18 cellular contexts compared by ENCODE assay signal in the genomic region with DNA sequence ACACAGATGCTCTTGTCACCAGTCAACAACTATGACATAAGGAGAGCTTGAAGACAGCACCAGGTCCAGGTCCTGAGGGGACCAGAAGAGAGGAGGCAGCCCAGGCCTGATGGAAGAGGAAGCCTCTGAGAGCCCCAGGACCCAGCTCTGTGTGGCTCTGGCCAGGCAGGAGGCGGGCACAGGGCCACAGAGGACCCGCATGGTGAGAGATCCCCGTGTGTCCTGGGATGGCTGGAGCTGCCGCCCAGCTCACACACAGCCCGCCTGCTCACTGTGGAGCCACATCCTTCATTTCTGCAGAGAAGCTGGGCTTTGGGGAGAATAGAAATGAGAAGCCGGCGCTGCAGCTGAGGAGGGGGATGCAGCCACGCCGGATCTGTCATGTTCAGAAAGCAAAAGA.
DNase-seq lines count a peak whose midpoint lies in the region; ATAC-seq, FAIRE-seq and TF ChIP-seq lines count a peak whose summit lies in the region.
"Had no signal": no experiment of that assay in that cellular context is flagged by ENCODE, and none has a peak within 500 bp of the region (broad histone marks: within the 10 kb centered on the region; RNA-seq: fewer than 3 reads in every experiment).

No MANE protein-coding gene starts in this region.

- H3K27me3 ChIP-seq in Panc1 (ENCODE audit: control insufficient read depth, insufficient read depth, low read length) (no peaks in the 10 kb centered on the region), neural cell (ENCODE audit: insufficient read depth, low read depth, low read length) (no peaks in the 10 kb centered on the region), esophagus muscularis mucosa (peaks cover 0 to 5% (median 0%) of the 10 kb centered on the region in 4 donors)

- H3K36me3 ChIP-seq in Panc1 (ENCODE audit: control insufficient read depth, insufficient read depth, low read length) (no peaks in the 10 kb centered on the region), neural cell (ENCODE audit: insufficient read depth, low read length) (no peaks in the 10 kb centered on the region), kidney (ENCODE audit: control insufficient read depth in 1 of 2, insufficient read depth in 2 of 2, low read length in 2 of 2) (no peaks in the 10 kb centered on the region), esophagus muscularis mucosa (no peaks in the 10 kb centered on the region)

- H3K4me3 ChIP-seq in Panc1 (ENCODE audit: low read depth in 2 of 2, low read length in 2 of 2), result no peak overlapping the region
- no peak overlapping the region for H3K4me3 ChIP-seq in coronary artery
- H3K4me3 ChIP-seq in neural cell (ENCODE audit: low read length), result no peak overlapping the region
- no peak overlapping the region for H3K4me3 ChIP-seq in kidney (ENCODE audit: low read length in 2 of 2)
- H3K4me3 ChIP-seq in esophagus muscularis mucosa, result no peak overlapping the region

- CTCF ChIA-PET in Panc1 (lab: Charles Lee), result no interaction called here

- H3K9ac ChIP-seq in neural cell (ENCODE audit: low read length) (peak overlapping the region; percentile 29), kidney (ENCODE audit: low read length in 2 of 2) (no peak overlapping the region)

- BruUV-seq in Panc1 (replicated peaks; lab: Mats Ljungman, UMichigan), result no TSS peak

- intact Hi-C loops in Panc1 (cut with micrococcal nuclease; ENCODE audit: unreplicated experiment), result no loop called here
- intact Hi-C loops in kidney (cut with DNase I), result no loop called here
- intact Hi-C loops in esophagus muscularis mucosa (cut with DNase I), result no loop called here

- H3K27ac ChIP-seq in Panc1 (ENCODE audit: low read length) (no peak overlapping the region), coronary artery (no peak overlapping the region), neural cell (ENCODE audit: low read length) (peak overlapping the region; percentile 11), kidney (ENCODE audit: low read depth in 2 of 2, low read length in 2 of 2) (no peak overlapping the region), esophagus muscularis mucosa (replicated peaks in 1 of 4) (no peak overlapping the region)
- H3K27ac ChIP-seq: C4-2B, HL-60 had no signal

- no peak for TF ChIP-seq EP300 in neural cell (conservative IDR thresholded peaks at IDR 0.05; ENCODE audit: poor library complexity, severe bottlenecking)
- TF ChIP-seq EP300 in esophagus muscularis mucosa (IDR thresholded peaks at IDR 0.05), result no peak

- FAIRE-seq in kidney (lab: Jason Lieb, UNC), result no peak
- FAIRE-seq: A204.1, D721Med, G401.6, GM12891, GM19239 had no signal

- H3K4me3 Mint-ChIP-seq in stimulated activated naive B cell treated with anti-CD40 and anti-IgM and Interleukin-4, amounts not matched to agents 10 μg/mL and 1 μg/mL and 100 μg/mL, for 72 hours, result no peak overlapping the region
- H3K4me3 Mint-ChIP-seq in activated naive CD8-positive, alpha-beta T cell treated with anti-CD3 and anti-CD28 coated beads, Interleukin-2, amount 50 U/mL, for 24 hours, result no peak overlapping the region
- H3K4me3 Mint-ChIP-seq: CD4-positive, alpha-beta T cell had no signal

- H3K9me3 ChIP-seq in Panc1 (ENCODE audit: control insufficient read depth, insufficient read depth, low read depth, low read length) (no peaks in the 10 kb centered on the region), neural cell (ENCODE audit: low read length) (no peaks in the 10 kb centered on the region), kidney (ENCODE audit: control insufficient read depth in 1 of 2, low read length in 2 of 2) (no peaks in the 10 kb centered on the region), esophagus muscularis mucosa (no peaks in the 10 kb centered on the region)
- H3K9me3 ChIP-seq: Caco-2 had no signal

- DNase-seq in Panc1 (ENCODE audit: low read depth, low spot score), result no peak
- peak; percentile 29 for DNase-seq in coronary artery (ENCODE audit: low spot score)
- no peak for DNase-seq in stimulated activated naive B cell treated with anti-CD40 and anti-IgM and Interleukin-4, amounts not matched to agents 10 μg/mL and 1 μg/mL and 100 μg/mL, for 72 hours
- DNase-seq in kidney, result no peak
- no peak for DNase-seq in activated naive CD8-positive, alpha-beta T cell treated with anti-CD3 and anti-CD28 coated beads, Interleukin-2, amount 50 U/mL, for 24 hours
- DNase-seq in esophagus muscularis mucosa (ENCODE audit: extremely low spot score), result no peak
- DNase-seq: ACHN; Caco-2; CD4-positive, alpha-beta T cell; HCEC 1CT had no signal

- no peaks in the 10 kb centered on the region for H3K9me2 ChIP-seq in neural cell (ENCODE audit: insufficient read depth, low read length)

- no peaks in the 10 kb centered on the region for H3K36me3 Mint-ChIP-seq in stimulated activated naive B cell treated with anti-CD40 and anti-IgM and Interleukin-4, amounts not matched to agents 10 μg/mL and 1 μg/mL and 100 μg/mL, for 72 hours
- H3K36me3 Mint-ChIP-seq in activated naive CD8-positive, alpha-beta T cell treated with anti-CD3 and anti-CD28 coated beads, Interleukin-2, amount 50 U/mL, for 24 hours (ENCODE audit: low read depth), result no peaks in the 10 kb centered on the region

- H3K4me1 ChIP-seq in Panc1 (ENCODE audit: control insufficient read depth, insufficient read depth, low read length), result no peaks in the 10 kb centered on the region
- no peaks in the 10 kb centered on the region for H3K4me1 ChIP-seq in kidney (ENCODE audit: control insufficient read depth in 1 of 2, insufficient read depth in 1 of 2, low read depth in 1 of 2, low read length in 2 of 2)
- peaks cover 0 to 3% (median 0%) of the 10 kb centered on the region in 4 donors for H3K4me1 ChIP-seq in esophagus muscularis mucosa
- H3K4me1 ChIP-seq: Caco-2 had no signal

- H3K9me3 Mint-ChIP-seq in stimulated activated naive B cell treated with anti-CD40 and anti-IgM and Interleukin-4, amounts not matched to agents 10 μg/mL and 1 μg/mL and 100 μg/mL, for 72 hours, result no peaks in the 10 kb centered on the region
- no peaks in the 10 kb centered on the region for H3K9me3 Mint-ChIP-seq in activated naive CD8-positive, alpha-beta T cell treated with anti-CD3 and anti-CD28 coated beads, Interleukin-2, amount 50 U/mL, for 24 hours
- H3K9me3 Mint-ChIP-seq: CD4-positive, alpha-beta T cell had no signal

- H3F3A ChIP-seq in neural cell (ENCODE audit: insufficient read depth, low read length, poor library complexity, severe bottlenecking), result no peaks in the 10 kb centered on the region

- TF ChIP-seq CTCF in Panc1 (IDR thresholded peaks at IDR 0.05) (no peak), coronary artery (IDR thresholded peaks at IDR 0.05) (no peak), neural cell (IDR thresholded peaks at IDR 0.05; ENCODE audit: poor library complexity, severe bottlenecking) (no peak), kidney (IDR thresholded peaks at IDR 0.05; ENCODE audit: borderline replicate concordance, extremely low read depth, insufficient read depth) (no peak), esophagus muscularis mucosa (IDR thresholded peaks at IDR 0.05) (no peak)

- H3K4me2 ChIP-seq in neural cell (ENCODE audit: low read length), result no peak overlapping the region

- peak overlapping the region; percentile 44 for H3K27ac Mint-ChIP-seq in stimulated activated naive B cell treated with anti-CD40 and anti-IgM and Interleukin-4, amounts not matched to agents 10 μg/mL and 1 μg/mL and 100 μg/mL, for 72 hours
- no peak overlapping the region for H3K27ac Mint-ChIP-seq in activated naive CD8-positive, alpha-beta T cell treated with anti-CD3 and anti-CD28 coated beads, Interleukin-2, amount 50 U/mL, for 24 hours
- H3K27ac Mint-ChIP-seq: CD4-positive, alpha-beta T cell had no signal

- peaks cover 3 to 7% of the 10 kb centered on the region in 2 donors for H3K27me3 Mint-ChIP-seq in stimulated activated naive B cell treated with anti-CD40 and anti-IgM and Interleukin-4, amounts not matched to agents 10 μg/mL and 1 μg/mL and 100 μg/mL, for 72 hours
- H3K27me3 Mint-ChIP-seq in activated naive CD8-positive, alpha-beta T cell treated with anti-CD3 and anti-CD28 coated beads, Interleukin-2, amount 50 U/mL, for 24 hours, result no peaks in the 10 kb centered on the region
- H3K27me3 Mint-ChIP-seq: CD4-positive, alpha-beta T cell had no signal

- TF ChIP-seq RAD21 in neural cell (conservative IDR thresholded peaks at IDR 0.05), result no peak

- WGBS in esophagus muscularis mucosa, result 69% methylated on average over 9 of the region's 9 CpGs

- TF ChIP-seq POLR2A in esophagus muscularis mucosa (IDR thresholded peaks at IDR 0.05; ENCODE audit: low read depth), result no peak

- in situ Hi-C loops in Panc1 (cut with HindIII; ENCODE audit: low pct_unique_long_range_greater_than_20kb, low sequenced_read_pairs), result no loop called here

- H2AFZ ChIP-seq in neural cell (ENCODE audit: low read depth, low read length), result peak overlapping the region; percentile 5

- no peaks in the 10 kb centered on the region for H4K20me1 ChIP-seq in neural cell (ENCODE audit: insufficient read depth)

- peak; percentile 41; the same call in 1 of the 2 replicates for ATAC-seq in Panc1
- ATAC-seq in stimulated activated naive B cell treated with anti-CD40 and anti-IgM and Interleukin-4, amounts not matched to agents 10 μg/mL and 1 μg/mL and 100 μg/mL, for 72 hours (replicated peaks), result no peak
- ATAC-seq in activated naive CD8-positive, alpha-beta T cell treated with anti-CD3 and anti-CD28 coated beads, Interleukin-2, amount 50 U/mL, for 24 hours, result no peak

- POLR2A ChIA-PET in Panc1 (lab: Charles Lee), result no interaction called here

- no peaks in the 10 kb centered on the region for H3K4me1 Mint-ChIP-seq in stimulated activated naive B cell treated with anti-CD40 and anti-IgM and Interleukin-4, amounts not matched to agents 10 μg/mL and 1 μg/mL and 100 μg/mL, for 72 hours
- no peaks in the 10 kb centered on the region for H3K4me1 Mint-ChIP-seq in activated naive CD8-positive, alpha-beta T cell treated with anti-CD3 and anti-CD28 coated beads, Interleukin-2, amount 50 U/mL, for 24 hours

- no peaks in the 10 kb centered on the region for H3K79me2 ChIP-seq in neural cell (replicated peaks; ENCODE audit: insufficient read depth, low read length)

TF ChIP-seq in neural cell, 6 proteins besides CTCF, POLR2A, EP300 and RAD21 (continues in another document):
- TF ChIP-seq TAF1 (IDR thresholded peaks at IDR 0.05; ENCODE audit: low read depth), result no peak
- no peak for TF ChIP-seq POLR2AphosphoS5 (IDR thresholded peaks at IDR 0.05)
- TF ChIP-seq SMC3 (conservative IDR thresholded peaks at IDR 0.05; ENCODE audit: poor library complexity), result no peak
- TF ChIP-seq EZH2 (IDR thresholded peaks at IDR 0.05; ENCODE audit: borderline replicate concordance, insufficient read depth, low read length, poor library complexity, severe bottlenecking), result no peak
- no peak for TF ChIP-seq MXI1 (conservative IDR thresholded peaks at IDR 0.05; ENCODE audit: poor library complexity, severe bottlenecking)
